In genomic region chr2:65536596-65536995, GRCh38 we compare ENCODE assay signal across 16 cellular contexts.
DNase-seq lines count a peak whose midpoint lies in the region; ATAC-seq and TF ChIP-seq lines count a peak whose summit lies in the region.
"Had no signal": no experiment of that assay in that cellular context is flagged by ENCODE, and none has a peak within 500 bp of the region (broad histone marks: within the 10 kb centered on the region; RNA-seq: fewer than 3 reads in every experiment).

No MANE protein-coding gene starts in this region.

- intact Hi-C loops in lower lobe of right lung (cut with DNase I), result no loop called here

- H3K36me3 ChIP-seq in lower lobe of right lung, result no peaks in the 10 kb centered on the region
- H3K36me3 ChIP-seq: brain microvascular endothelial cell, right atrium auricular region, tibial artery had no signal

- H3K4me1 ChIP-seq in lower lobe of right lung, result no peaks in the 10 kb centered on the region
- H3K4me1 ChIP-seq: right atrium auricular region, tibial artery had no signal

- H3K9me3 ChIP-seq in lower lobe of right lung, result no peaks in the 10 kb centered on the region
- H3K9me3 ChIP-seq: right atrium auricular region, tibial artery had no signal

- H3K27ac ChIP-seq in lower lobe of right lung, result no peak overlapping the region
- H3K27ac ChIP-seq: brain microvascular endothelial cell, epithelial cell of prostate, right atrium auricular region, tibial artery had no signal

- DNase-seq in lower lobe of right lung, result no peak
- DNase-seq in NCI-H2081 (lab: John Stamatoyannopoulos, UW), result no peak
- DNase-seq in epidermal melanocyte (ENCODE audit: insufficient read length, low spot score), result no peak
- no peak for DNase-seq in NCI-H1092 treated with DMSO at 0.1 percent for 48 hours (lab: John Stamatoyannopoulos, UW)
- DNase-seq: activated T-cell treated with anti-CD3 and anti-CD28 coated beads, Interleukin-2, amount 50 U/mL, for 1 hour; brain microvascular endothelial cell; C1 segment of cervical spinal cord; GDM1; NCI-H2227 treated with DMSO at 0.1 percent for 48 hours; tibial artery had no signal

- H3K27me3 ChIP-seq in lower lobe of right lung (ENCODE audit: low read depth), result no peaks in the 10 kb centered on the region
- H3K27me3 ChIP-seq: brain microvascular endothelial cell, right atrium auricular region, tibial artery had no signal

- no peak for TF ChIP-seq CTCF in lower lobe of right lung (IDR thresholded peaks at IDR 0.05)

- ATAC-seq in GM18511 (IDR thresholded peaks at IDR 0.05; ENCODE audit: unreplicated experiment) (peak; percentile 91), GM19468 (IDR thresholded peaks at IDR 0.05; ENCODE audit: extremely low read depth, unreplicated experiment) (peak; percentile 67), HG02870 (IDR thresholded peaks at IDR 0.05; ENCODE audit: unreplicated experiment) (peak; percentile 93), HG03521 (IDR thresholded peaks at IDR 0.05; ENCODE audit: unreplicated experiment) (peak; percentile 63), lower lobe of right lung (no peak)

- H3K4me3 ChIP-seq in lower lobe of right lung, result no peak overlapping the region
- H3K4me3 ChIP-seq: right atrium auricular region, tibial artery had no signal

Comparison
In these comparisons a context has a peak if more than half of its experiments do, and no peak if none do; other contexts are left out.
1. ATAC-seq: peak in GM18511 (single experiment), GM19468 (single experiment), HG02870 (single experiment) and HG03521 (single experiment); none in lower lobe of right lung (0 of 2).